16 cellular contexts compared by ENCODE assay signal in genomic region chr11:122363306-122363705, GRCh38.
"Had no signal": no experiment of that assay in that cellular context is flagged by ENCODE, and none has a peak within 500 bp of the region (broad histone marks: within the 10 kb centered on the region; RNA-seq: fewer than 3 reads in every experiment).

No MANE protein-coding gene starts in this region.

- ATAC-seq: effector memory CD8-positive, alpha-beta T cell; left lung had no signal

- H3K27ac ChIP-seq: adrenal gland, left lung, right atrium auricular region, upper lobe of left lung, VCaP had no signal

- H3K36me3 Mint-ChIP-seq: activated naive CD4-positive, alpha-beta T cell treated with anti-CD3 and anti-CD28 coated beads, Interleukin-2, amount 50 U/mL, for 24 hours had no signal

- H3K27me3 Mint-ChIP-seq: progenitor cell of endocrine pancreas had no signal

- H3K4me1 Mint-ChIP-seq: activated naive CD4-positive, alpha-beta T cell treated with anti-CD3 and anti-CD28 coated beads, Interleukin-2, amount 50 U/mL, for 24 hours had no signal

- H3K27ac Mint-ChIP-seq: activated naive CD4-positive, alpha-beta T cell treated with anti-CD3 and anti-CD28 coated beads, Interleukin-2, amount 50 U/mL, for 24 hours; effector memory CD8-positive, alpha-beta T cell; progenitor cell of endocrine pancreas; stimulated activated naive CD8-positive, alpha-beta T cell treated with anti-CD3 and anti-CD28 coated beads, Interleukin-15, Interleukin-2, amounts not matched to agents 100 ng/mL and 50 ng/mL, for 24 hours had no signal

- H3K9me3 Mint-ChIP-seq: activated naive CD4-positive, alpha-beta T cell treated with anti-CD3 and anti-CD28 coated beads, Interleukin-2, amount 50 U/mL, for 24 hours; effector memory CD8-positive, alpha-beta T cell; stimulated activated naive CD8-positive, alpha-beta T cell treated with anti-CD3 and anti-CD28 coated beads, Interleukin-15, Interleukin-2, amounts not matched to agents 100 ng/mL and 50 ng/mL, for 24 hours had no signal

- H3K4me3 Mint-ChIP-seq: activated naive CD4-positive, alpha-beta T cell treated with anti-CD3 and anti-CD28 coated beads, Interleukin-2, amount 50 U/mL, for 24 hours; effector memory CD8-positive, alpha-beta T cell; stimulated activated naive CD8-positive, alpha-beta T cell treated with anti-CD3 and anti-CD28 coated beads, Interleukin-15, Interleukin-2, amounts not matched to agents 100 ng/mL and 50 ng/mL, for 24 hours had no signal

- DNase-seq: activated CD4-positive, alpha-beta T cell treated with anti-CD3 and anti-CD28 coated beads for 1 hour; activated gamma-delta T cell; adrenal gland; effector memory CD8-positive, alpha-beta T cell; foreskin melanocyte; head of caudate nucleus; left lung; mammary epithelial cell; T-helper 1 cell; T-helper 9 cell; upper lobe of left lung had no signal
